ENCODE assay signal across 14 cellular contexts in the genomic region with DNA sequence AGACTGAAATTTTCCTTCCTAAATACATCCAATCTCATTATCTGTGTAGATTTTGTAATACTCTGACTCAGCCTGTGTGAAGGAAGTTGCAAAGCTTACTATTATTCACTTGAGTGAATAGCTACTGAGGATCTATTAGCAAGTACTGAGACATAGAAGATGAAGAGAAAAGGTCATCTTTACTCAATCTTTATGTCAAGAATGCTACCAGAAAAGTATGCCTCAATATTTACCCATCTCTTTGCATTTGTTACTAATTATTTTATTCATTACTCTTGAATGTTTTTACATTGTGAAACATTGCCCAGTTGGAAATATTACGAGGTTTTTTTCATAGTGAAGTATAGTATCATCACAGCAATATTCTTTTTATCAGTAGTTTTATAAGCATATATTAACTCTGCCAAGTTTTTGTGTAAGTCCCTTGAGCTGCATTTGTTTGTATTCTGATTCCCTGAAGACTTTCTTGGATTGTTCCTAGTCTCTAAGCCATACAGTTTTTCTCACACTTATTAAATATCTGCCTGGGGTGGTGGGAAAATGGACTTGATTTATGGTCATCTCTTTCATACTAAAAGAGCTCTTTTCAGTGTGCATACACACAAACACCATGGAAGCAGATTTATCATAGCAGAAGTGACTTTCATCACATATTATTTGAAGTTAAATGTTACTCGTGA.
A peak's percentile ranks its signal among the peaks of the same experiment; 100 is the strongest.
DNase-seq lines count a peak whose midpoint lies in the region; ATAC-seq, FAIRE-seq and TF ChIP-seq lines count a peak whose summit lies in the region.
"Had no signal": no experiment of that assay in that cellular context is flagged by ENCODE, and none has a peak within 500 bp of the region (broad histone marks: within the 10 kb centered on the region; RNA-seq: fewer than 3 reads in every experiment).

No MANE protein-coding gene starts in this region.

- no peak overlapping the region; the same call in 1 of the 2 replicates for H3K4me3 Mint-ChIP-seq in HFFc6
- H3K4me3 Mint-ChIP-seq in T-helper 17 cell: no peak overlapping the region
- H3K4me3 Mint-ChIP-seq in effector memory CD8-positive, alpha-beta T cell: no peak overlapping the region
- H3K4me3 Mint-ChIP-seq: activated naive CD4-positive, alpha-beta T cell treated with anti-CD3 and anti-CD28 coated beads, Interleukin-2, amount 50 U/mL, for 24 hours; naive thymus-derived CD8-positive, alpha-beta T cell had no signal

- POLR2A ChIA-PET in A549 (lab: Yijun Ruan, JAX): interaction anchor here (1.3 kb wide), 1 partner anchor 258 kb away, joined by 3 read pairs; no protein-coding TSS in a partner anchor

- DNase-seq in A549 (ENCODE audit: low read depth in 1 of 2, low spot score in 1 of 2): peak; percentile 28 to 75
- peak; percentile 83 for DNase-seq in HFFc6
- no peak for DNase-seq in T-helper 17 cell
- DNase-seq in fibroblast of the aortic adventitia (ENCODE audit: low read depth): peak; percentile 80
- DNase-seq in SW480 (ENCODE audit: low spot score): no peak
- DNase-seq in stimulated activated CD4-positive, alpha-beta T cell treated with anti-CD3 and anti-CD28 coated beads, Interleukin-2, amount 100 ng/mL, for 24 hours: no peak
- no peak for DNase-seq in effector memory CD8-positive, alpha-beta T cell
- DNase-seq: activated CD4-positive, alpha-beta T cell treated with anti-CD3 and anti-CD28 coated beads, Interleukin-2, amount 50 U/mL, for 4 hours; naive thymus-derived CD8-positive, alpha-beta T cell; NCI-H446 treated with DMSO at 0.1 percent for 48 hours had no signal

- no peak; a peak in 1 of 5 replicates for TF ChIP-seq RAD21 in A549 (conservative IDR thresholded peaks at IDR 0.05 in 1 of 2, IDR thresholded peaks at IDR 0.05 in 1 of 2)

- peak; percentile 72 to 80; a peak in 4 of 5 replicates for TF ChIP-seq EP300 in A549 (IDR thresholded peaks at IDR 0.05)

- H3K27ac Mint-ChIP-seq in HFFc6: peak overlapping the region; percentile 51
- peak overlapping the region; percentile 32 for H3K27ac Mint-ChIP-seq in T-helper 17 cell
- H3K27ac Mint-ChIP-seq in effector memory CD8-positive, alpha-beta T cell: no peak overlapping the region
- H3K27ac Mint-ChIP-seq: activated naive CD4-positive, alpha-beta T cell treated with anti-CD3 and anti-CD28 coated beads, Interleukin-2, amount 50 U/mL, for 24 hours; naive thymus-derived CD8-positive, alpha-beta T cell had no signal

- H3K4me1 Mint-ChIP-seq in HFFc6 (ENCODE audit: low read depth) (peaks cover 68% of the 10 kb centered on the region), T-helper 17 cell (peaks cover 8% of the 10 kb centered on the region)
- H3K4me1 Mint-ChIP-seq in effector memory CD8-positive, alpha-beta T cell (ENCODE audit: low read depth in 2 of 2): peaks cover 0 to 4% of the 10 kb centered on the region in 2 donors

- peaks cover 60% of the 10 kb centered on the region for H3K4me1 ChIP-seq in A549
- H3K4me1 ChIP-seq: BLaER1 had no signal

- peak overlapping the region; percentile 58 for H3K4me2 ChIP-seq in A549
- H3K4me2 ChIP-seq: BLaER1 had no signal

- H3K27me3 Mint-ChIP-seq in HFFc6 (ENCODE audit: insufficient read depth) (no peaks in the 10 kb centered on the region; the same call in 1 of the 2 replicates), T-helper 17 cell (no peaks in the 10 kb centered on the region)
- H3K27me3 Mint-ChIP-seq in effector memory CD8-positive, alpha-beta T cell: no peaks in the 10 kb centered on the region
- H3K27me3 Mint-ChIP-seq: activated naive CD4-positive, alpha-beta T cell treated with anti-CD3 and anti-CD28 coated beads, Interleukin-2, amount 50 U/mL, for 24 hours; naive thymus-derived CD8-positive, alpha-beta T cell had no signal

- ATAC-seq in A549: peak; percentile 71 to 82
- ATAC-seq in T-helper 17 cell: no peak
- ATAC-seq in GM21619 (IDR thresholded peaks at IDR 0.05; ENCODE audit: unreplicated experiment): no peak
- no peak for ATAC-seq in effector memory CD8-positive, alpha-beta T cell (replicated peaks)
- ATAC-seq: naive thymus-derived CD8-positive, alpha-beta T cell had no signal

- WGBS in A549 (ENCODE audit: missing lambda C conversion rate): 29% methylated on average over 2 of the region's 2 CpGs

- TF ChIP-seq CTCF in A549 (IDR thresholded peaks at IDR 0.05) (no peak), HFFc6 (IDR thresholded peaks at IDR 0.05) (no peak), fibroblast of the aortic adventitia (IDR thresholded peaks at IDR 0.05; ENCODE audit: insufficient read depth, low read length) (no peak)

- no peaks in the 10 kb centered on the region for H3K9me3 ChIP-seq in A549
- H3K9me3 ChIP-seq in T-helper 17 cell (ENCODE audit: control insufficient read depth, low read length, poor library complexity, severe bottlenecking): no peaks in the 10 kb centered on the region
- H3K9me3 ChIP-seq: BLaER1 had no signal

- FAIRE-seq in A549 (lab: Jason Lieb, UNC): no peak
- FAIRE-seq: islet of Langerhans had no signal

- no peak overlapping the region for H3K4me3 ChIP-seq in A549
- H3K4me3 ChIP-seq in fibroblast of the aortic adventitia (ENCODE audit: low read depth, low read length): no peak overlapping the region
- H3K4me3 ChIP-seq: BLaER1 had no signal

- no peaks in the 10 kb centered on the region for H3K9me3 Mint-ChIP-seq in HFFc6
- H3K9me3 Mint-ChIP-seq in effector memory CD8-positive, alpha-beta T cell: no peaks in the 10 kb centered on the region
- H3K9me3 Mint-ChIP-seq: activated naive CD4-positive, alpha-beta T cell treated with anti-CD3 and anti-CD28 coated beads, Interleukin-2, amount 50 U/mL, for 24 hours; naive thymus-derived CD8-positive, alpha-beta T cell had no signal

- peaks cover 8% of the 10 kb centered on the region; the same call in 1 of the 2 replicates for H3K36me3 Mint-ChIP-seq in HFFc6 (ENCODE audit: low read depth)
- peaks cover 2% of the 10 kb centered on the region for H3K36me3 Mint-ChIP-seq in T-helper 17 cell (ENCODE audit: low read depth)
- no peaks in the 10 kb centered on the region for H3K36me3 Mint-ChIP-seq in effector memory CD8-positive, alpha-beta T cell (ENCODE audit: insufficient read depth)
- H3K36me3 Mint-ChIP-seq: activated naive CD4-positive, alpha-beta T cell treated with anti-CD3 and anti-CD28 coated beads, Interleukin-2, amount 50 U/mL, for 24 hours had no signal

- CTCF ChIA-PET in A549 (lab: Yijun Ruan, JAX): interaction anchor here (0.6 to 1.3 kb wide), 3 partner anchors 11 to 1365 kb away, joined by 3 to 7 read pairs (median 5); no protein-coding TSS in a partner anchor

- peak overlapping the region; percentile 75 to 84 for H3K27ac ChIP-seq in A549
- H3K27ac ChIP-seq: BLaER1 had no signal

- TF ChIP-seq POLR2A in A549 (IDR thresholded peaks at IDR 0.05; ENCODE audit: low read length): no peak

TF ChIP-seq in A549, 52 proteins besides CTCF, POLR2A, EP300 and RAD21:
- TF ChIP-seq, protein P1, sequence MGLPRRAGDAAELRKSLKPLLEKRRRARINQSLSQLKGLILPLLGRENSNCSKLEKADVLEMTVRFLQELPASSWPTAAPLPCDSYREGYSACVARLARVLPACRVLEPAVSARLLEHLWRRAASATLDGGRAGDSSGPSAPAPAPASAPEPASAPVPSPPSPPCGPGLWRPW (IDR thresholded peaks at IDR 0.05): peak; percentile 88
- TF ChIP-seq JUNB (IDR thresholded peaks at IDR 0.05): peak; percentile 95
- TF ChIP-seq GATA3 (IDR thresholded peaks at IDR 0.05; ENCODE audit: borderline replicate concordance): peak; percentile 85
- peak; percentile 90 to 94 for TF ChIP-seq CEBPB (IDR thresholded peaks at IDR 0.05)
- TF ChIP-seq HDAC2 (IDR thresholded peaks at IDR 0.05): no peak
- peak; percentile 86; the same call in 1 of the 2 replicates for TF ChIP-seq FOSL2 (IDR thresholded peaks at IDR 0.05)
- peak; percentile 86 for TF ChIP-seq FOSL2 (CRISPR knock-in tag; IDR thresholded peaks at IDR 0.05)
- TF ChIP-seq RCOR1 (IDR thresholded peaks at IDR 0.05; ENCODE audit: low read depth, low read length): no peak
- TF ChIP-seq CHD4 (IDR thresholded peaks at IDR 0.05; ENCODE audit: borderline replicate concordance): no peak
- peak in 1 of 2 experiments; percentile 65; a peak in 2 of 5 replicates for TF ChIP-seq JUN (IDR thresholded peaks at IDR 0.05)
- TF ChIP-seq, protein P2, sequence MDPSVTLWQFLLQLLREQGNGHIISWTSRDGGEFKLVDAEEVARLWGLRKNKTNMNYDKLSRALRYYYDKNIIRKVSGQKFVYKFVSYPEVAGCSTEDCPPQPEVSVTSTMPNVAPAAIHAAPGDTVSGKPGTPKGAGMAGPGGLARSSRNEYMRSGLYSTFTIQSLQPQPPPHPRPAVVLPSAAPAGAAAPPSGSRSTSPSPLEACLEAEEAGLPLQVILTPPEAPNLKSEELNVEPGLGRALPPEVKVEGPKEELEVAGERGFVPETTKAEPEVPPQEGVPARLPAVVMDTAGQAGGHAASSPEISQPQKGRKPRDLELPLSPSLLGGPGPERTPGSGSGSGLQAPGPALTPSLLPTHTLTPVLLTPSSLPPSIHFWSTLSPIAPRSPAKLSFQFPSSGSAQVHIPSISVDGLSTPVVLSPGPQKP (IDR thresholded peaks at IDR 0.05; ENCODE audit: low read depth, low read length): no peak
- TF ChIP-seq NFE2L2 (conservative IDR thresholded peaks at IDR 0.05; ENCODE audit: low read length): no peak
- TF ChIP-seq, protein P3, sequence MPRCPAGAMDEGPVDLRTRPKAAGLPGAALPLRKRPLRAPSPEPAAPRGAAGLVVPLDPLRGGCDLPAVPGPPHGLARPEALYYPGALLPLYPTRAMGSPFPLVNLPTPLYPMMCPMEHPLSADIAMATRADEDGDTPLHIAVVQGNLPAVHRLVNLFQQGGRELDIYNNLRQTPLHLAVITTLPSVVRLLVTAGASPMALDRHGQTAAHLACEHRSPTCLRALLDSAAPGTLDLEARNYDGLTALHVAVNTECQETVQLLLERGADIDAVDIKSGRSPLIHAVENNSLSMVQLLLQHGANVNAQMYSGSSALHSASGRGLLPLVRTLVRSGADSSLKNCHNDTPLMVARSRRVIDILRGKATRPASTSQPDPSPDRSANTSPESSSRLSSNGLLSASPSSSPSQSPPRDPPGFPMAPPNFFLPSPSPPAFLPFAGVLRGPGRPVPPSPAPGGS (IDR thresholded peaks at IDR 0.05): peak; percentile 88; the same call in 2 of the 3 replicates

Comparison
In these comparisons a context has a peak if more than half of its experiments do, and no peak if none do; other contexts are left out.
1. ATAC-seq: peak in A549 (2 of 2); none in T-helper 17 cell (single experiment), GM21619 (single experiment) and effector memory CD8-positive, alpha-beta T cell (single experiment).
2. DNase-seq: peak in A549 (2 of 2), HFFc6 (single experiment) and fibroblast of the aortic adventitia (single experiment); none in T-helper 17 cell (0 of 3), SW480 (single experiment), stimulated activated CD4-positive, alpha-beta T cell treated with anti-CD3 and anti-CD28 coated beads, Interleukin-2, amount 100 ng/mL, for 24 hours (0 of 2) and effector memory CD8-positive, alpha-beta T cell (0 of 3).
3. H3K27ac Mint-ChIP-seq: peak in HFFc6 (single experiment) and T-helper 17 cell (single experiment); none in effector memory CD8-positive, alpha-beta T cell (0 of 2).